In the genomic region with DNA sequence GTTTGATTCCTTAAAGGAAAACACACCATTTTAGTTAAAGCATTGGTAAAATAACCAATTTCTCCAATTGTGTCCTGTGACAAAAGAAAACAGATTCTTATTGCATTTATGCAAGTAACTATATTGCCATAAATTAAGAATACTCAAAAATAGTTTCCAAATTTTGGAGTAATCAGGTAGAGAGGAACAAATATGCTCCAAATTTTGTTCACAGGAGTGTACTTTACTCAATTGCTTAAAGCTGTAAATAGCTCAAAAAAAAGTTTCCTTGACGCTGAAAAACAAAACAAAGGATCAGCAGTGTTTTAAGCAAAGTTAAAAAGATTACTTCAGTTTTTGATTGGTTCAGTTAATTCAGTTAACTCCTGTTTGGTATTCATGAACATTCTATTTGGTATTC, we compare ENCODE assay signal across 28 cellular contexts. TPM values are rescaled to one million over a fixed set of nuclear protein-coding genes. Genes with fewer than 3 reads are reported as not detected.
"Had no signal": no experiment of that assay in that cellular context is flagged by ENCODE, and none has a peak within 500 bp of the region (broad histone marks: within the 10 kb centered on the region; RNA-seq: fewer than 3 reads in every experiment).

No MANE protein-coding gene starts in this region.

- DNase-seq: activated CD4-positive, alpha-beta memory T cell treated with anti-CD3 and anti-CD28 coated beads for 36 hours; activated CD4-positive, alpha-beta T cell treated with anti-CD3 and anti-CD28 coated beads, Interleukin-2, amount 10 ng/mL, durations not matched to agents 24 days and 14 days; activated CD4-positive, CD25-positive, alpha-beta regulatory T cell treated with anti-CD3 and anti-CD28 coated beads, Interleukin-2, amount 50 U/mL, for 72 hours; activated CD8-positive, alpha-beta memory T cell treated with anti-CD3 and anti-CD28 coated beads, Interleukin-2, amount 50 U/mL, for 4 hours; activated gamma-delta T cell; activated naive CD4-positive, alpha-beta T cell treated with anti-CD3 and anti-CD28 coated beads, Interleukin-2, amount 10 ng/mL, durations not matched to agents 7 days and 5 days; activated naive CD8-positive, alpha-beta T cell treated with anti-CD3 and anti-CD28 coated beads, Interleukin-2, amount 10 ng/mL, durations not matched to agents 7 days and 5 days; activated T-cell treated with anti-CD3 and anti-CD28 coated beads, Interleukin-2, amount 50 U/mL, for 1 hour; gastrocnemius medialis; glutamatergic neuron; left ventricle myocardium inferior; ovary; retina; sigmoid colon; small intestine; stimulated activated CD4-positive, alpha-beta T cell treated with anti-CD3 and anti-CD28 coated beads, Interleukin-4, amount 100 ng/mL, for 24 hours; T1000; uterus had no signal

- H3K4me3 ChIP-seq: gastrocnemius medialis, left ventricle myocardium inferior, lung, ovary, sigmoid colon, thoracic aorta, uterus had no signal

- H3K27ac ChIP-seq: epithelial cell of prostate, gastrocnemius medialis, left ventricle myocardium inferior, ovary, sigmoid colon, thoracic aorta, uterus had no signal

- H3K27me3 Mint-ChIP-seq: activated CD4-positive, alpha-beta memory T cell treated with anti-CD3 and anti-CD28 coated beads for 36 hours; activated CD4-positive, alpha-beta T cell treated with anti-CD3 and anti-CD28 coated beads, Interleukin-2, amount 10 ng/mL, durations not matched to agents 24 days and 14 days; activated naive CD4-positive, alpha-beta T cell treated with anti-CD3 and anti-CD28 coated beads, Interleukin-2, amount 10 ng/mL, durations not matched to agents 7 days and 5 days; activated naive CD8-positive, alpha-beta T cell treated with anti-CD3 and anti-CD28 coated beads, Interleukin-2, amount 10 ng/mL, durations not matched to agents 7 days and 5 days; central memory CD8-positive, alpha-beta T cell; dendritic cell treated with granulocyte-macrophage colony-stimulating factor and Interleukin-4, amounts not matched to agents 40 ng/mL and 50 ng/mL, for 4 days; progenitor cell of endocrine pancreas; stimulated activated naive CD8-positive, alpha-beta T cell treated with anti-CD3 and anti-CD28 coated beads, Interleukin-15, Interleukin-2, amounts not matched to agents 100 ng/mL and 50 ng/mL, for 24 hours; type B pancreatic cell had no signal

- H3K9me3 ChIP-seq: gastrocnemius medialis, ovary, sigmoid colon, uterus had no signal

- H3K27me3 ChIP-seq: gastrocnemius medialis, ovary, sigmoid colon, uterus had no signal

- H3K27ac Mint-ChIP-seq: activated CD4-positive, alpha-beta memory T cell treated with anti-CD3 and anti-CD28 coated beads for 36 hours; activated CD4-positive, alpha-beta T cell treated with anti-CD3 and anti-CD28 coated beads, Interleukin-2, amount 10 ng/mL, durations not matched to agents 24 days and 14 days; activated naive CD4-positive, alpha-beta T cell treated with anti-CD3 and anti-CD28 coated beads, Interleukin-2, amount 10 ng/mL, durations not matched to agents 7 days and 5 days; activated naive CD8-positive, alpha-beta T cell treated with anti-CD3 and anti-CD28 coated beads, Interleukin-2, amount 10 ng/mL, durations not matched to agents 7 days and 5 days; dendritic cell treated with granulocyte-macrophage colony-stimulating factor and Interleukin-4, amounts not matched to agents 40 ng/mL and 50 ng/mL, for 4 days; nephron; progenitor cell of endocrine pancreas; stimulated activated effector memory CD8-positive, alpha-beta T cell treated with anti-CD3 and anti-CD28 coated beads, Interleukin-12 subunit alpha, Interleukin-12 subunit beta, amount 100 ng/mL, for 72 hours; stimulated activated naive CD8-positive, alpha-beta T cell treated with anti-CD3 and anti-CD28 coated beads, Interleukin-15, Interleukin-2, amounts not matched to agents 100 ng/mL and 50 ng/mL, for 24 hours had no signal

- H3K36me3 Mint-ChIP-seq: activated CD4-positive, alpha-beta memory T cell treated with anti-CD3 and anti-CD28 coated beads for 36 hours; activated naive CD4-positive, alpha-beta T cell treated with anti-CD3 and anti-CD28 coated beads, Interleukin-2, amount 10 ng/mL, durations not matched to agents 7 days and 5 days; activated naive CD8-positive, alpha-beta T cell treated with anti-CD3 and anti-CD28 coated beads, Interleukin-2, amount 10 ng/mL, durations not matched to agents 7 days and 5 days; stimulated activated effector memory CD8-positive, alpha-beta T cell treated with anti-CD3 and anti-CD28 coated beads, Interleukin-12 subunit alpha, Interleukin-12 subunit beta, amount 100 ng/mL, for 72 hours had no signal

- H3K4me1 ChIP-seq: gastrocnemius medialis, left ventricle myocardium inferior, sigmoid colon, uterus had no signal

- H3K9me3 Mint-ChIP-seq: central memory CD8-positive, alpha-beta T cell had no signal

- H3K4me1 Mint-ChIP-seq: activated CD4-positive, alpha-beta T cell treated with anti-CD3 and anti-CD28 coated beads, Interleukin-2, amount 10 ng/mL, durations not matched to agents 24 days and 14 days; activated naive CD4-positive, alpha-beta T cell treated with anti-CD3 and anti-CD28 coated beads, Interleukin-2, amount 10 ng/mL, durations not matched to agents 7 days and 5 days; activated naive CD8-positive, alpha-beta T cell treated with anti-CD3 and anti-CD28 coated beads, Interleukin-2, amount 10 ng/mL, durations not matched to agents 7 days and 5 days; central memory CD8-positive, alpha-beta T cell; nephron; stimulated activated effector memory CD8-positive, alpha-beta T cell treated with anti-CD3 and anti-CD28 coated beads, Interleukin-12 subunit alpha, Interleukin-12 subunit beta, amount 100 ng/mL, for 72 hours had no signal

- H3K4me3 Mint-ChIP-seq: activated CD4-positive, alpha-beta memory T cell treated with anti-CD3 and anti-CD28 coated beads for 36 hours; activated CD4-positive, alpha-beta T cell treated with anti-CD3 and anti-CD28 coated beads, Interleukin-2, amount 10 ng/mL, durations not matched to agents 24 days and 14 days; activated naive CD4-positive, alpha-beta T cell treated with anti-CD3 and anti-CD28 coated beads, Interleukin-2, amount 10 ng/mL, durations not matched to agents 7 days and 5 days; activated naive CD8-positive, alpha-beta T cell treated with anti-CD3 and anti-CD28 coated beads, Interleukin-2, amount 10 ng/mL, durations not matched to agents 7 days and 5 days; central memory CD8-positive, alpha-beta T cell; dendritic cell treated with granulocyte-macrophage colony-stimulating factor and Interleukin-4, amounts not matched to agents 40 ng/mL and 50 ng/mL, for 4 days; nephron; stimulated activated effector memory CD8-positive, alpha-beta T cell treated with anti-CD3 and anti-CD28 coated beads, Interleukin-12 subunit alpha, Interleukin-12 subunit beta, amount 100 ng/mL, for 72 hours; stimulated activated naive CD8-positive, alpha-beta T cell treated with anti-CD3 and anti-CD28 coated beads, Interleukin-15, Interleukin-2, amounts not matched to agents 100 ng/mL and 50 ng/mL, for 24 hours; type B pancreatic cell had no signal

- H3K36me3 ChIP-seq: gastrocnemius medialis, left ventricle myocardium inferior, ovary, sigmoid colon, thoracic aorta, uterus had no signal

RNA-seq across cellular contexts. Expression of a gene that starts 52.2 kb away (rescaled TPM):
- total RNA-seq: activated CD4-positive, alpha-beta memory T cell treated with anti-CD3 and anti-CD28 coated beads for 36 hours; activated naive CD8-positive, alpha-beta T cell treated with anti-CD3 and anti-CD28 coated beads, Interleukin-2, amount 10 ng/mL, durations not matched to agents 7 days and 5 days had no signal
